In the genomic region with DNA sequence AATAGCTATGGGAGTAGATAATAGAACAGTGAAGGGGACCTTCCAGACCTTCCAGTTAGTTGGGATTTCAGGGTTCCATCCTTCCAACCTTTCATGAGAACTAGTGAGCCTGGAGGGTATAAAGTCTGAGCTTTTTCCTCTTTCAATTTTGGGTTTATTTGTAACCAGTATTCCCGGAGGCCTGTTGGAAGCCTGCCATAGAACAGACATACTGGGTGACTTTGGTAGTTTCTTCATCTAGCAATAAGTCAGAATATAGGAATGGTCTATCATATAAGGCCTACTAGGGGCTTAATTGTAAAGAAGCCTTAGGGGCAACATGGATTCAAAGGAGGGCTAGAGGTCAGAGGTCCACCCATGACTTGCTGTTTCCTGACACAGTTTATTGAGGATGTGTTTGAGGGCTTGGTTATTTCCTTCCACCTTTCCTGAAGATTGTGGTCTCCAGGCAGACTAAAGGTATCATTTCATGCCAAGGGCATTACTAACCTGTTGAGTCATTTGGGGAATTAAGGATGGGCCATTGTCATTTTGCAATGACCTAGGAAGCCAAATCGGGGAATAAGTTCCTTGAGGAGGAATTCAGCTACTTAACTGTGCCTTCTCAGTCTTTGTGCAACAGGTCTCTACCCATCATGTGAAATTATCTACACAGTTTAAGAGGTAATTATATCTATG, we compare ENCODE assay signal across 14 cellular contexts.
DNase-seq lines count a peak whose midpoint lies in the region; ATAC-seq, FAIRE-seq and TF ChIP-seq lines count a peak whose summit lies in the region.
"Had no signal": no experiment of that assay in that cellular context is flagged by ENCODE, and none has a peak within 500 bp of the region (broad histone marks: within the 10 kb centered on the region; RNA-seq: fewer than 3 reads in every experiment).

No MANE protein-coding gene starts in this region.

- H3K27ac Mint-ChIP-seq in GM23338 (peak overlapping the region; percentile 14; the same call in 1 of the 2 replicates), H9 (no peak overlapping the region)
- H3K27ac Mint-ChIP-seq: B cell; CD4-positive, CD25-positive, alpha-beta regulatory T cell; HFFc6 had no signal

- peaks cover 4% of the 10 kb centered on the region; the same call in 1 of the 3 replicates for H3K4me1 Mint-ChIP-seq in GM23338
- H3K4me1 Mint-ChIP-seq in H9 = peaks cover 3 to 5% of the 10 kb centered on the region in 2 experiments; a peak in 1 of 4 replicates
- H3K4me1 Mint-ChIP-seq: B cell; CD4-positive, CD25-positive, alpha-beta regulatory T cell had no signal

- H3K36me3 ChIP-seq in GM23338 (ENCODE audit: insufficient read depth) = no peaks in the 10 kb centered on the region
- no peaks in the 10 kb centered on the region for H3K36me3 ChIP-seq in bronchial epithelial cell (ENCODE audit: control insufficient read depth, insufficient read depth, low read length)
- H3K36me3 ChIP-seq in mesendoderm (ENCODE audit: control insufficient read depth, insufficient read depth, low read length) = no peaks in the 10 kb centered on the region
- no peaks in the 10 kb centered on the region for H3K36me3 ChIP-seq in right atrium auricular region
- no peaks in the 10 kb centered on the region for H3K36me3 ChIP-seq in body of pancreas (replicated peaks in 1 of 2; ENCODE audit: insufficient read depth in 1 of 2, low read depth in 2 of 2)
- H3K36me3 ChIP-seq: Peyer's patch had no signal

- H3K79me1 ChIP-seq in mesendoderm (ENCODE audit: low read length) (no peaks in the 10 kb centered on the region), H9 (ENCODE audit: insufficient read depth, low read depth, low read length, poor library complexity, severe bottlenecking) (no peaks in the 10 kb centered on the region)

- ATAC-seq in GM23338 = no peak
- no peak for ATAC-seq in body of pancreas

- no peak overlapping the region for H2BK12ac ChIP-seq in H9 (ENCODE audit: insufficient read length, low read depth, low read length)

- H3K23ac ChIP-seq in mesendoderm (ENCODE audit: low read length) (no peak overlapping the region), H9 (ENCODE audit: insufficient read length, low read depth, low read length) (no peak overlapping the region)

- H4K20me1 ChIP-seq in GM23338 (replicated peaks; ENCODE audit: insufficient read depth) = no peaks in the 10 kb centered on the region
- H4K20me1 ChIP-seq in H9 (ENCODE audit: control insufficient read depth, insufficient read depth, insufficient read length) = no peaks in the 10 kb centered on the region

- FAIRE-seq in bronchial epithelial cell (lab: Jason Lieb, UNC) = no peak

- no peaks in the 10 kb centered on the region for H3K9me3 Mint-ChIP-seq in GM23338
- peaks cover 0 to 2% of the 10 kb centered on the region in 2 experiments; a peak in 1 of 5 replicates for H3K9me3 Mint-ChIP-seq in H9
- H3K9me3 Mint-ChIP-seq: CD4-positive, CD25-positive, alpha-beta regulatory T cell; HFFc6 had no signal

- H2AK5ac ChIP-seq in mesendoderm (ENCODE audit: low read length) (no peak overlapping the region), H9 (ENCODE audit: insufficient read length, low read length) (no peak overlapping the region)

- H3K18ac ChIP-seq in mesendoderm (ENCODE audit: low read length) (no peak overlapping the region), H9 (ENCODE audit: insufficient read length, low read depth, low read length) (no peak overlapping the region)

- H3K9ac ChIP-seq in mesendoderm (ENCODE audit: low read length) (no peak overlapping the region), H9 (ENCODE audit: extremely low read depth, insufficient read length, low read length) (no peak overlapping the region)

- no peak overlapping the region for H3K4ac ChIP-seq in mesendoderm (ENCODE audit: low read depth, low read length)
- no peak overlapping the region for H3K4ac ChIP-seq in H9 (ENCODE audit: low read depth, low read length)

- no peak overlapping the region for H2BK20ac ChIP-seq in H9 (ENCODE audit: low read depth, low read length, poor library complexity, severe bottlenecking)

- H4K5ac ChIP-seq in mesendoderm (ENCODE audit: low read length) (no peak overlapping the region), H9 (ENCODE audit: insufficient read length, low read depth, low read length) (no peak overlapping the region)

- H2BK5ac ChIP-seq in mesendoderm (ENCODE audit: low read length) = no peak overlapping the region
- no peak overlapping the region for H2BK5ac ChIP-seq in H9 (ENCODE audit: insufficient read length, low read length)

- H3K4me3 ChIP-seq in GM23338 (no peak overlapping the region), bronchial epithelial cell (ENCODE audit: low read depth, low read length) (no peak overlapping the region), mesendoderm (ENCODE audit: low read length) (no peak overlapping the region), right atrium auricular region (no peak overlapping the region), body of pancreas (no peak overlapping the region)
- H3K4me3 ChIP-seq: Peyer's patch had no signal

- H3K9me2 ChIP-seq in GM23338 (ENCODE audit: insufficient read depth) = peaks cover 9% of the 10 kb centered on the region

- no peak overlapping the region for H2BK15ac ChIP-seq in mesendoderm (replicated peaks; ENCODE audit: low read depth)
- H2BK15ac ChIP-seq in H9 (ENCODE audit: low read depth, low read length) = no peak overlapping the region

- H3K27ac ChIP-seq in GM23338 (ENCODE audit: low read depth) (no peak overlapping the region), mesendoderm (ENCODE audit: low read depth, low read length) (no peak overlapping the region), right atrium auricular region (no peak overlapping the region), body of pancreas (no peak overlapping the region), H9 (ENCODE audit: insufficient read length, low read depth, low read length) (no peak overlapping the region)
- H3K27ac ChIP-seq: Peyer's patch had no signal

- H3K4me1 ChIP-seq in GM23338 (ENCODE audit: insufficient read depth) (no peaks in the 10 kb centered on the region), mesendoderm (ENCODE audit: control insufficient read depth, low read depth, low read length) (no peaks in the 10 kb centered on the region), right atrium auricular region (no peaks in the 10 kb centered on the region), body of pancreas (no peaks in the 10 kb centered on the region), H9 (ENCODE audit: insufficient read depth, low read length) (no peaks in the 10 kb centered on the region)
- H3K4me1 ChIP-seq: Caco-2, Peyer's patch had no signal

- intact Hi-C loops in body of pancreas (cut with DNase I) = no loop called here

- no peak overlapping the region for H3K14ac ChIP-seq in H9 (ENCODE audit: insufficient read depth, low read length)

- H2AFZ ChIP-seq in GM23338 (peak overlapping the region; percentile 95), H9 (ENCODE audit: low read length) (no peak overlapping the region)

- no peaks in the 10 kb centered on the region; the same call in 2 of the 3 replicates for H3K36me3 Mint-ChIP-seq in GM23338 (ENCODE audit: low read depth)
- H3K36me3 Mint-ChIP-seq in H9 (ENCODE audit: insufficient read depth in 1 of 3, low read depth in 3 of 3) = no peaks in the 10 kb centered on the region; a peak in 1 of 7 replicates
- H3K36me3 Mint-ChIP-seq: CD4-positive, CD25-positive, alpha-beta regulatory T cell had no signal

- H3K79me2 ChIP-seq in GM23338 (replicated peaks; ENCODE audit: insufficient read depth) (no peaks in the 10 kb centered on the region), mesendoderm (ENCODE audit: control insufficient read depth, insufficient read depth, low read length) (no peaks in the 10 kb centered on the region), H9 (ENCODE audit: insufficient read depth, low read length) (no peaks in the 10 kb centered on the region)

- H4K8ac ChIP-seq in mesendoderm (ENCODE audit: low read depth, low read length) (no peak overlapping the region), H9 (replicated peaks; ENCODE audit: insufficient read length, low read depth, low read length) (no peak overlapping the region)

- DNase-seq in GM23338 (ENCODE audit: low spot score) (no peak), HT1080 (ENCODE audit: low read depth) (peak; percentile 66), bronchial epithelial cell (ENCODE audit: low read depth) (peak; percentile 85), mesendoderm (peak; percentile 61), right atrium auricular region (ENCODE audit: low spot score) (no peak), body of pancreas (no peak), H9 (no peak)
- DNase-seq: DMS153, NCI-H2029 treated with DMSO at 0.1 percent for 48 hours had no signal

- no peak overlapping the region for H3K4me3 Mint-ChIP-seq in GM23338
- no peak overlapping the region for H3K4me3 Mint-ChIP-seq in H9
- H3K4me3 Mint-ChIP-seq: B cell; CD4-positive, CD25-positive, alpha-beta regulatory T cell; HFFc6 had no signal

- no peaks in the 10 kb centered on the region for H3K27me3 Mint-ChIP-seq in GM23338 (ENCODE audit: insufficient read depth, low read depth, poor library complexity)
- H3K27me3 Mint-ChIP-seq in H9 (ENCODE audit: low read depth) = no peaks in the 10 kb centered on the region
- H3K27me3 Mint-ChIP-seq: B cell; CD4-positive, CD25-positive, alpha-beta regulatory T cell had no signal

- no peak overlapping the region for H2BK120ac ChIP-seq in mesendoderm (ENCODE audit: low read depth, low read length)
- H2BK120ac ChIP-seq in H9 (ENCODE audit: low read depth, low read length, poor library complexity, severe bottlenecking) = no peak overlapping the region

- no peak overlapping the region for H3T11ph ChIP-seq in H9 (ENCODE audit: low read length)

- H3K9me3 ChIP-seq in right atrium auricular region (no peaks in the 10 kb centered on the region), body of pancreas (no peaks in the 10 kb centered on the region), H9 (ENCODE audit: control insufficient read depth, low read depth, low read length) (no peaks in the 10 kb centered on the region)
- H3K9me3 ChIP-seq: Caco-2, Peyer's patch had no signal

- no CpG with 5 or more reads among the region's 2 CpGs for WGBS in mesendoderm (ENCODE audit: extremely low coverage, insufficient coverage, low lambda C conversion rate)
- WGBS in body of pancreas, 2 donors = 64 to 69% methylated on average over 2 of the region's 2 CpGs
- no CpG with 5 or more reads among the region's 2 CpGs for WGBS in H9 (ENCODE audit: extremely low coverage, insufficient read length, low lambda C conversion rate)

- no peaks in the 10 kb centered on the region for H3K27me3 ChIP-seq in GM23338 (ENCODE audit: insufficient read depth)
- H3K27me3 ChIP-seq in bronchial epithelial cell (ENCODE audit: control insufficient read depth, insufficient read depth, low read length) = no peaks in the 10 kb centered on the region
- H3K27me3 ChIP-seq in mesendoderm (ENCODE audit: insufficient read depth, low read length, poor library complexity) = no peaks in the 10 kb centered on the region
- H3K27me3 ChIP-seq in right atrium auricular region = no peaks in the 10 kb centered on the region
- no peaks in the 10 kb centered on the region for H3K27me3 ChIP-seq in body of pancreas
- no peaks in the 10 kb centered on the region for H3K27me3 ChIP-seq in H9 (ENCODE audit: insufficient read depth, low read length)
- H3K27me3 ChIP-seq: Peyer's patch had no signal

- no peak overlapping the region for H3K56ac ChIP-seq in mesendoderm (ENCODE audit: low read length)
- no peak overlapping the region for H3K56ac ChIP-seq in H9 (ENCODE audit: insufficient read length, low read depth, low read length)

- no peak overlapping the region for H4K91ac ChIP-seq in H9 (ENCODE audit: insufficient read length, low read depth, low read length)

- H3K23me2 ChIP-seq in H9 (ENCODE audit: insufficient read length, low read depth, low read length, poor library complexity, severe bottlenecking) = no peaks in the 10 kb centered on the region

- TF ChIP-seq CTCF in GM23338 (conservative IDR thresholded peaks at IDR 0.05; ENCODE audit: low read depth in 2 of 2) (no peak), bronchial epithelial cell (IDR thresholded peaks at IDR 0.05; ENCODE audit: insufficient read depth, low read length, severe bottlenecking) (no peak), right atrium auricular region (IDR thresholded peaks at IDR 0.05) (no peak), body of pancreas (IDR thresholded peaks at IDR 0.05) (no peak), H9 (conservative IDR thresholded peaks at IDR 0.05) (no peak)

- no peaks in the 10 kb centered on the region for H3F3A ChIP-seq in GM23338 (replicated peaks; ENCODE audit: low read depth)

- no peak for TF ChIP-seq POLR2A in body of pancreas (IDR thresholded peaks at IDR 0.05)

- no peak overlapping the region for H3K4me2 ChIP-seq in GM23338
- H3K4me2 ChIP-seq in mesendoderm (ENCODE audit: low read length) = no peak overlapping the region
- H3K4me2 ChIP-seq in H9 (ENCODE audit: insufficient read depth, insufficient read length, low read length) = no peak overlapping the region

Comparison
In these comparisons a context has a peak if more than half of its experiments do, and no peak if none do; other contexts are left out.
1. DNase-seq: peak in HT1080 (single experiment), bronchial epithelial cell (single experiment) and mesendoderm (single experiment); none in GM23338 (single experiment), right atrium auricular region (single experiment), body of pancreas (0 of 4) and H9 (single experiment).